In genomic region chr9:132877818-132878694, GRCh38 we compare ENCODE assay signal across 8 cellular contexts. TPM values are rescaled to one million over a fixed set of nuclear protein-coding genes. Genes with fewer than 3 reads are reported as not detected.
DNase-seq lines count a peak whose midpoint lies in the region; ATAC-seq and TF ChIP-seq lines count a peak whose summit lies in the region.

A gene with protein sequence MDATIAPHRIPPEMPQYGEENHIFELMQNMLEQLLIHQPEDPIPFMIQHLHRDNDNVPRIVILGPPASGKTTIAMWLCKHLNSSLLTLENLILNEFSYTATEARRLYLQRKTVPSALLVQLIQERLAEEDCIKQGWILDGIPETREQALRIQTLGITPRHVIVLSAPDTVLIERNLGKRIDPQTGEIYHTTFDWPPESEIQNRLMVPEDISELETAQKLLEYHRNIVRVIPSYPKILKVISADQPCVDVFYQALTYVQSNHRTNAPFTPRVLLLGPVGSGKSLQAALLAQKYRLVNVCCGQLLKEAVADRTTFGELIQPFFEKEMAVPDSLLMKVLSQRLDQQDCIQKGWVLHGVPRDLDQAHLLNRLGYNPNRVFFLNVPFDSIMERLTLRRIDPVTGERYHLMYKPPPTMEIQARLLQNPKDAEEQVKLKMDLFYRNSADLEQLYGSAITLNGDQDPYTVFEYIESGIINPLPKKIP (minus strand): TSS chr9:132878284. CDS start chr9:132878255, 29 bp downstream.

- TF ChIP-seq CTCF in GM12864 (IDR thresholded peaks at IDR 0.05; ENCODE audit: low read depth, low read length, missing control alignments) (no peak), dorsolateral prefrontal cortex (IDR thresholded peaks at IDR 0.05 in 54 of 56, conservative IDR thresholded peaks at IDR 0.05 in 2 of 56; ENCODE audit: low read depth in 1 of 56, partially characterized antibody in 56 of 56) (peak in 16 of 56 donors; percentile 4 to 37 (median 20)), liver (IDR thresholded peaks at IDR 0.05; ENCODE audit: low read depth, low read length, missing input control) (no peak)

- H3K27me3 ChIP-seq in dorsolateral prefrontal cortex: no peaks in the 10 kb centered on the region
- no peaks in the 10 kb centered on the region for H3K27me3 ChIP-seq in liver (ENCODE audit: control insufficient read depth in 4 of 4, insufficient read depth in 4 of 4, low read length in 3 of 4)

- ATAC-seq in HG02623 (IDR thresholded peaks at IDR 0.05; ENCODE audit: unreplicated experiment) (peak; percentile 66), GM18517 (IDR thresholded peaks at IDR 0.05; ENCODE audit: unreplicated experiment) (no peak)

- peak within 1 kb of the TSS in 51 of 59 donors; percentile 2 to 92 (median 69) for H3K27ac ChIP-seq in dorsolateral prefrontal cortex
- H3K27ac ChIP-seq in liver (ENCODE audit: low read depth in 1 of 2, low read length in 2 of 2): peak within 1 kb of the TSS; percentile 36 to 39

- intact Hi-C loops in dorsolateral prefrontal cortex (cut with DNase I): loop anchor here (5.0 kb wide), 2 partner anchors 64 to 206 kb away; partner anchors contain the start of genes GTF3C4 (in 1 of the 2) and TSC1 (in 1 of the 2)

- peak within 1 kb of the TSS; percentile 94 for H3K4me3 ChIP-seq in GM12864 (ENCODE audit: low read depth, low read length)
- peak within 1 kb of the TSS; percentile 60 to 99 (median 91) for H3K4me3 ChIP-seq in dorsolateral prefrontal cortex
- H3K4me3 ChIP-seq in liver (ENCODE audit: low read depth in 1 of 3, low read length in 3 of 3): peak within 1 kb of the TSS; percentile 78 to 88 (median 85)

- no peak for TF ChIP-seq RAD21 in liver (IDR thresholded peaks at IDR 0.05)

- H3K9ac ChIP-seq in liver (ENCODE audit: low read depth in 1 of 2, low read length in 2 of 2): peak within 1 kb of the TSS; percentile 50 to 68

- WGBS in liver: 2% methylated on average over 89 of the region's 89 CpGs

- peak; percentile 5 for DNase-seq in GM12864 (ENCODE audit: low read depth)
- peak; percentile 4 for DNase-seq in NCI-H2227 treated with DMSO at 0.1 percent for 48 hours (lab: John Stamatoyannopoulos, UW)
- DNase-seq in activated CD4-positive, alpha-beta T cell treated with anti-CD3 and anti-CD28 coated beads, Interleukin-2, amount 50 U/mL, for 48 hours: peak; percentile 71 to 75
- DNase-seq in dorsolateral prefrontal cortex: peak; percentile 51 to 86 (median 60)
- DNase-seq in stimulated activated CD4-positive, alpha-beta T cell treated with anti-CD3 and anti-CD28 coated beads, Interleukin-2, amount 100 ng/mL, for 48 hours: peak; percentile 69 to 79

- H3K9me3 ChIP-seq in liver (ENCODE audit: control insufficient read depth in 4 of 4, low read length in 3 of 4): no peaks in the 10 kb centered on the region

- peaks cover 0 to 13% (median 2%) of the 10 kb centered on the region in 4 donors for H3K4me1 ChIP-seq in liver (ENCODE audit: control insufficient read depth in 4 of 4, insufficient read depth in 4 of 4, low read length in 3 of 4)

- no peaks in the 10 kb centered on the region for H3K36me3 ChIP-seq in liver (ENCODE audit: control insufficient read depth in 4 of 4, insufficient read depth in 3 of 4, low read depth in 1 of 4, low read length in 3 of 4)

TF ChIP-seq in liver, 16 proteins besides CTCF, POLR2A, EP300 and RAD21:
- TF ChIP-seq REST (IDR thresholded peaks at IDR 0.05) (no peak), FOXA2 (IDR thresholded peaks at IDR 0.05) (no peak), HNF4G (IDR thresholded peaks at IDR 0.05) (no peak), GABPA (IDR thresholded peaks at IDR 0.05 in 1 of 2, conservative IDR thresholded peaks at IDR 0.05 in 1 of 2) (no peak), ATF3 (IDR thresholded peaks at IDR 0.05) (no peak), SP1 (IDR thresholded peaks at IDR 0.05) (no peak), YY1 (IDR thresholded peaks at IDR 0.05) (no peak)
- TF ChIP-seq, protein P1, sequence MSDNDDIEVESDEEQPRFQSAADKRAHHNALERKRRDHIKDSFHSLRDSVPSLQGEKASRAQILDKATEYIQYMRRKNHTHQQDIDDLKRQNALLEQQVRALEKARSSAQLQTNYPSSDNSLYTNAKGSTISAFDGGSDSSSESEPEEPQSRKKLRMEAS (IDR thresholded peaks at IDR 0.05): no peak

RNA-seq across cellular contexts. Expression of the gene that starts here (rescaled TPM):
- total RNA-seq in dorsolateral prefrontal cortex (10 to 100 TPM in 1 of 120 experiments, 1 to 10 TPM in 117, under 1 TPM in 2; 0.77 to 10.6 (median 3.3) TPM), liver (under 1 TPM; 0.08 to 0.14 TPM)
- under 1 TPM; 0.07 to 0.26 TPM for polyA plus RNA-seq in liver

Comparison
In these comparisons a context has a peak if more than half of its experiments do, and no peak if none do; other contexts are left out.
1. DNase-seq: peak in every context shown above with its lines; median percentile 74 in stimulated activated CD4-positive, alpha-beta T cell treated with anti-CD3 and anti-CD28 coated beads, Interleukin-2, amount 100 ng/mL, for 48 hours; 73 in activated CD4-positive, alpha-beta T cell treated with anti-CD3 and anti-CD28 coated beads, Interleukin-2, amount 50 U/mL, for 48 hours; 60 in dorsolateral prefrontal cortex; 5 in GM12864; 4 in NCI-H2227 treated with DMSO at 0.1 percent for 48 hours.